In genomic region chr14:101033446-101034165, GRCh38 we compare ENCODE assay signal across 16 cellular contexts.
"Had no signal": no experiment of that assay in that cellular context is flagged by ENCODE, and none has a peak within 500 bp of the region (broad histone marks: within the 10 kb centered on the region; RNA-seq: fewer than 3 reads in every experiment).

No MANE protein-coding gene starts in this region.

- DNase-seq: activated CD4-positive, alpha-beta memory T cell treated with anti-CD3 and anti-CD28 coated beads for 36 hours; activated gamma-delta T cell treated with Interleukin-2 at 50 U/mL for 16 hours; activated T-cell treated with anti-CD3 and anti-CD28 coated beads, Interleukin-2, amount 50 U/mL, for 4 hours; central memory CD4-positive, alpha-beta T cell; effector memory CD4-positive, alpha-beta T cell; kidney glomerular epithelial cell; naive thymus-derived CD4-positive, alpha-beta T cell; psoas muscle; SIG-M5; T-helper 2 cell; transverse colon had no signal

- H3K27me3 ChIP-seq: gastroesophageal sphincter, hepatocyte, neutrophil, transverse colon had no signal

- ATAC-seq: activated T-cell treated with anti-CD3 and anti-CD28 coated beads, Interleukin-2, amount 50 U/mL, for 4 hours; gastroesophageal sphincter; naive thymus-derived CD4-positive, alpha-beta T cell; psoas muscle had no signal

- H3K9me3 ChIP-seq: gastroesophageal sphincter, neutrophil, psoas muscle, transverse colon had no signal

- H3K4me1 ChIP-seq: gastroesophageal sphincter, psoas muscle, transverse colon had no signal

- H3K27ac Mint-ChIP-seq: activated CD4-positive, alpha-beta memory T cell treated with anti-CD3 and anti-CD28 coated beads for 36 hours; naive thymus-derived CD4-positive, alpha-beta T cell had no signal

- H3K4me3 Mint-ChIP-seq: activated CD4-positive, alpha-beta memory T cell treated with anti-CD3 and anti-CD28 coated beads for 36 hours; activated T-cell treated with anti-CD3 and anti-CD28 coated beads, Interleukin-2, amount 50 U/mL, for 4 hours; naive thymus-derived CD4-positive, alpha-beta T cell had no signal

- H3K4me3 ChIP-seq: gastroesophageal sphincter, hepatocyte, lung, psoas muscle, transverse colon had no signal

- H3K27ac ChIP-seq: epithelial cell of prostate, gastroesophageal sphincter, hepatocyte, neutrophil, psoas muscle, transverse colon had no signal

- H3K36me3 ChIP-seq: gastroesophageal sphincter, neutrophil, transverse colon had no signal

- H3K36me3 Mint-ChIP-seq: activated CD4-positive, alpha-beta memory T cell treated with anti-CD3 and anti-CD28 coated beads for 36 hours; naive thymus-derived CD4-positive, alpha-beta T cell had no signal

- H3K9me3 Mint-ChIP-seq: activated CD4-positive, alpha-beta memory T cell treated with anti-CD3 and anti-CD28 coated beads for 36 hours; activated T-cell treated with anti-CD3 and anti-CD28 coated beads, Interleukin-2, amount 50 U/mL, for 4 hours had no signal
